In genomic region chr1:200296091-200296661, GRCh38 we compare ENCODE assay signal across 19 cellular contexts.
DNase-seq lines count a peak whose midpoint lies in the region; FAIRE-seq and TF ChIP-seq lines count a peak whose summit lies in the region.
"Had no signal": no experiment of that assay in that cellular context is flagged by ENCODE, and none has a peak within 500 bp of the region (broad histone marks: within the 10 kb centered on the region; RNA-seq: fewer than 3 reads in every experiment).

No MANE protein-coding gene starts in this region.

- H3K27ac ChIP-seq in trophoblast cell (ENCODE audit: low read depth, low read length): no peak overlapping the region
- H3K27ac ChIP-seq: brain microvascular endothelial cell, heart right ventricle had no signal

- no peak overlapping the region for H4K12ac ChIP-seq in trophoblast cell (ENCODE audit: low read depth, low read length)

- H3K4me3 ChIP-seq in epithelial cell of esophagus (ENCODE audit: low read length): no peak overlapping the region
- no peak overlapping the region for H3K4me3 ChIP-seq in trophoblast cell (ENCODE audit: low read depth, low read length)
- H3K4me3 ChIP-seq: heart right ventricle had no signal

- H2AFZ ChIP-seq in trophoblast cell (ENCODE audit: insufficient read depth, low read length, poor library complexity): no peak overlapping the region

- H3K36me3 ChIP-seq in trophoblast cell (ENCODE audit: control insufficient read depth in 1 of 2, insufficient read depth in 2 of 2, low read length in 2 of 2): no peaks in the 10 kb centered on the region
- H3K36me3 ChIP-seq: brain microvascular endothelial cell, heart right ventricle had no signal

- no peak overlapping the region for H3K27ac Mint-ChIP-seq in CD14-positive monocyte
- H3K27ac Mint-ChIP-seq in T-helper 2 cell treated with Interferon-gamma antibody and Interleukin-4, amounts not matched to agents 5 μg/mL and 100 μg/mL, for 36 hours: no peak overlapping the region
- H3K27ac Mint-ChIP-seq: activated naive CD4-positive, alpha-beta T cell treated with anti-CD3 and anti-CD28 coated beads, Interleukin-2, amount 10 ng/mL, durations not matched to agents 7 days and 5 days; B cell had no signal

- no peaks in the 10 kb centered on the region for H3K27me3 ChIP-seq in trophoblast cell (ENCODE audit: insufficient read depth, low read length)
- H3K27me3 ChIP-seq: brain microvascular endothelial cell had no signal

- no peaks in the 10 kb centered on the region for H3K4me1 ChIP-seq in trophoblast cell (ENCODE audit: control insufficient read depth in 1 of 2, insufficient read depth in 2 of 2, low read length in 2 of 2)
- H3K4me1 ChIP-seq: heart right ventricle had no signal

- H3K4me1 Mint-ChIP-seq in CD14-positive monocyte: peaks cover under 1% of the 10 kb centered on the region
- peaks cover 2% of the 10 kb centered on the region for H3K4me1 Mint-ChIP-seq in T-helper 2 cell treated with Interferon-gamma antibody and Interleukin-4, amounts not matched to agents 5 μg/mL and 100 μg/mL, for 36 hours (ENCODE audit: low read depth)
- H3K4me1 Mint-ChIP-seq: activated naive CD4-positive, alpha-beta T cell treated with anti-CD3 and anti-CD28 coated beads, Interleukin-2, amount 10 ng/mL, durations not matched to agents 7 days and 5 days had no signal

- no peak overlapping the region for H3K9ac ChIP-seq in trophoblast cell (ENCODE audit: low read length)

- peak; percentile 95 for DNase-seq in DMS53 treated with DMSO at 0.1 percent for 48 hours (lab: John Stamatoyannopoulos, UW; ENCODE audit: unreplicated experiment)
- DNase-seq in NCI-H526 treated with DMSO at 0.1 percent for 48 hours (lab: John Stamatoyannopoulos, UW): peak; percentile 22
- DNase-seq in epithelial cell of esophagus (ENCODE audit: low read depth): peak; percentile 26
- peak; percentile 27 to 78 for DNase-seq in trophoblast cell
- DNase-seq in CD14-positive monocyte (ENCODE audit: low spot score): no peak
- DNase-seq in T-helper 2 cell treated with Interferon-gamma antibody and Interleukin-4, amounts not matched to agents 5 μg/mL and 100 μg/mL, for 36 hours (ENCODE audit: low spot score): no peak
- DNase-seq in HTR-8/SVneo (ENCODE audit: insufficient read length, low spot score): no peak
- DNase-seq: activated CD4-positive, alpha-beta T cell treated with anti-CD3 and anti-CD28 coated beads, Interleukin-2, amount 50 U/mL, for 4 hours; activated naive CD4-positive, alpha-beta T cell treated with anti-CD3 and anti-CD28 coated beads, Interleukin-2, amount 10 ng/mL, durations not matched to agents 7 days and 5 days; brain microvascular endothelial cell; dermis blood vessel endothelial cell; heart right ventricle; midbrain; NCI-H2171; stimulated activated CD4-positive, alpha-beta T cell treated with anti-CD3 and anti-CD28 coated beads, Interleukin-2, amount 100 ng/mL, for 24 hours; substantia nigra had no signal

- H3K36me3 Mint-ChIP-seq in CD14-positive monocyte: no peaks in the 10 kb centered on the region
- no peaks in the 10 kb centered on the region for H3K36me3 Mint-ChIP-seq in T-helper 2 cell treated with Interferon-gamma antibody and Interleukin-4, amounts not matched to agents 5 μg/mL and 100 μg/mL, for 36 hours (ENCODE audit: low read depth)
- H3K36me3 Mint-ChIP-seq: activated naive CD4-positive, alpha-beta T cell treated with anti-CD3 and anti-CD28 coated beads, Interleukin-2, amount 10 ng/mL, durations not matched to agents 7 days and 5 days had no signal

- H3K79me2 ChIP-seq in trophoblast cell (ENCODE audit: control insufficient read depth, insufficient read depth, low read length, poor library complexity): no peaks in the 10 kb centered on the region

- no peaks in the 10 kb centered on the region for H3K79me1 ChIP-seq in trophoblast cell (ENCODE audit: low read length)

- H3K14ac ChIP-seq in trophoblast cell (ENCODE audit: low read length): no peak overlapping the region

- H4K91ac ChIP-seq in trophoblast cell (ENCODE audit: low read depth, low read length): no peak overlapping the region

- no peak overlapping the region for H3K4me2 ChIP-seq in trophoblast cell (ENCODE audit: low read length)

- no peak overlapping the region for H3K23ac ChIP-seq in trophoblast cell (ENCODE audit: low read length)

- FAIRE-seq in HTR-8/SVneo (lab: Jason Lieb, UNC): no peak
- FAIRE-seq: GM19239, islet of Langerhans had no signal

- no peak overlapping the region for H3K4me3 Mint-ChIP-seq in CD14-positive monocyte
- H3K4me3 Mint-ChIP-seq in T-helper 2 cell treated with Interferon-gamma antibody and Interleukin-4, amounts not matched to agents 5 μg/mL and 100 μg/mL, for 36 hours: no peak overlapping the region
- H3K4me3 Mint-ChIP-seq: activated naive CD4-positive, alpha-beta T cell treated with anti-CD3 and anti-CD28 coated beads, Interleukin-2, amount 10 ng/mL, durations not matched to agents 7 days and 5 days; B cell had no signal

- H4K8ac ChIP-seq in trophoblast cell (ENCODE audit: low read depth, low read length): no peak overlapping the region

- peaks cover 0 to 4% (median 1%) of the 10 kb centered on the region in 3 donors for H3K27me3 Mint-ChIP-seq in CD14-positive monocyte (ENCODE audit: low read depth in 3 of 3)
- H3K27me3 Mint-ChIP-seq in T-helper 2 cell treated with Interferon-gamma antibody and Interleukin-4, amounts not matched to agents 5 μg/mL and 100 μg/mL, for 36 hours (ENCODE audit: low read depth): peaks cover 49% of the 10 kb centered on the region
- H3K27me3 Mint-ChIP-seq: B cell had no signal

- no peak overlapping the region for H2AK5ac ChIP-seq in trophoblast cell (ENCODE audit: low read length)

- H3K9me3 ChIP-seq in trophoblast cell (ENCODE audit: insufficient read depth, low read depth, low read length): no peaks in the 10 kb centered on the region
- H3K9me3 ChIP-seq: heart right ventricle had no signal

- TF ChIP-seq CTCF in epithelial cell of esophagus (IDR thresholded peaks at IDR 0.05; ENCODE audit: insufficient read depth, low read depth, low read length, missing control alignments) (no peak), CD14-positive monocyte (IDR thresholded peaks at IDR 0.05) (no peak)

- H3K18ac ChIP-seq in trophoblast cell (ENCODE audit: low read length): no peak overlapping the region

- H2BK120ac ChIP-seq in trophoblast cell (ENCODE audit: insufficient read depth, low read length, poor library complexity): no peak overlapping the region

- H3K9me3 Mint-ChIP-seq in CD14-positive monocyte: no peaks in the 10 kb centered on the region
- H3K9me3 Mint-ChIP-seq in T-helper 2 cell treated with Interferon-gamma antibody and Interleukin-4, amounts not matched to agents 5 μg/mL and 100 μg/mL, for 36 hours: no peaks in the 10 kb centered on the region
- H3K9me3 Mint-ChIP-seq: activated naive CD4-positive, alpha-beta T cell treated with anti-CD3 and anti-CD28 coated beads, Interleukin-2, amount 10 ng/mL, durations not matched to agents 7 days and 5 days had no signal

- WGBS in trophoblast cell (ENCODE audit: extremely low coverage, insufficient coverage, insufficient read length): no CpG with 5 or more reads among the region's 2 CpGs

- H2BK12ac ChIP-seq in trophoblast cell (ENCODE audit: low read length): no peak overlapping the region

- H3K4ac ChIP-seq in trophoblast cell (ENCODE audit: low read depth, low read length): no peak overlapping the region

- no peak overlapping the region for H2BK5ac ChIP-seq in trophoblast cell (ENCODE audit: low read depth, low read length, poor library complexity)

- intact Hi-C loops in CD14-positive monocyte (cut with micrococcal nuclease): no loop called here

Comparison
In these comparisons a context has a peak if more than half of its experiments do, and no peak if none do; other contexts are left out.
1. DNase-seq: peak in DMS53 treated with DMSO at 0.1 percent for 48 hours (single experiment), NCI-H526 treated with DMSO at 0.1 percent for 48 hours (single experiment), epithelial cell of esophagus (single experiment) and trophoblast cell (2 of 2); none in CD14-positive monocyte (single experiment), T-helper 2 cell treated with Interferon-gamma antibody and Interleukin-4, amounts not matched to agents 5 μg/mL and 100 μg/mL, for 36 hours (single experiment) and HTR-8/SVneo (single experiment).